Comparison of ENCODE assay signal across 11 cellular contexts in the genomic region with DNA sequence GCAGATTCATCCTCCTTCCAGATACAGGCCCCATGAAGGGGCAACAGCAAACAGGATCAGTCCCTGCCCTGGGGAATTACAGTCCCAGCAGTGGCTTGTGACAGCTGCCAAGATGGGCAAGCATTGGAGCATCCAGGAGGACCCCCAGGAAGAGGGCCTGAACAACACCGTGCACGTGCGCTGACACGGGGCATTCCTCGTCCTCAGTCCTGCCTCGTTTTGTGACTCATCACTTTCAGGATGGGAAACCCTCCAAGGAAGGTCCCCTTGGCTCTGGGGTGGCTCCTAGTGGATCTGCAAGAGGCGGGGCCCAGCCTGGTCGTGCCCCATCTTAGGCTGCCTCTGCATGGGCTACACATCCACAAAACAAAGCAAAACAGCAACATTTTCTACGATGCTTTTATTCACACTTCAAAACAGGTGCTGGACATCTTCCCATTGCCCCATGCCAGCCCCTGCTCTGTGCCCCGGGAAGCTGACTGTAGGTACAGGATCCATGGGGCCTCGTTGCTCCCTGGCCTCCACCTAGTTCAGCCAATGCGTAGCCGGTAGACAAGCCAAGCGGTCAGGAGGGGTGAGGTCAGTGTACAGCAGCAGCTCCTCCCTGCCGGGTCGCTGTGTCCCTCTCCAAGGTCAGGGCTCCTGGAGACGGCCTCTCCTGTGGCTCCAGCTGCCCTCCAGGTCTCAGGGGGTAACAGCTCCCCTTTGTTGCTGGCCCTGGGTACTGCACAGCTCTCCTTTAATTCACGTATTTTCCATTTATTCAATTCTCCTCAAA. TPM values are rescaled to one million over a fixed set of nuclear protein-coding genes. Genes with fewer than 3 reads are reported as not detected.
A peak's percentile ranks its signal among the peaks of the same experiment; 100 is the strongest.
DNase-seq lines count a peak whose midpoint lies in the region; ATAC-seq and TF ChIP-seq lines count a peak whose summit lies in the region.
"Had no signal": no experiment of that assay in that cellular context is flagged by ENCODE, and none has a peak within 500 bp of the region (broad histone marks: within the 10 kb centered on the region; RNA-seq: fewer than 3 reads in every experiment).

No MANE protein-coding gene starts in this region.

- H4K20me1 ChIP-seq in BLaER1 = no peaks in the 10 kb centered on the region

- peaks cover 4% of the 10 kb centered on the region for H3K36me3 Mint-ChIP-seq in nephron progenitor cell (ENCODE audit: low read depth)

- peaks cover 6% of the 10 kb centered on the region for H3K9me3 Mint-ChIP-seq in nephron progenitor cell

- H3K27ac ChIP-seq in BLaER1 = peak overlapping the region; percentile 99
- no peak overlapping the region for H3K27ac ChIP-seq in caudate nucleus (ENCODE audit: low read depth, low read length)
- H3K27ac ChIP-seq: HL-60 had no signal

- TF ChIP-seq CTCF in nephron progenitor cell (IDR thresholded peaks at IDR 0.05) = no peak

- DNase-seq in LHCN-M2 (ENCODE audit: low read depth) = peak; percentile 57
- DNase-seq in dermis blood vessel endothelial cell = peak; percentile 30
- no peak for DNase-seq in nephron progenitor cell
- DNase-seq in stimulated activated CD4-positive, alpha-beta T cell treated with anti-CD3 and anti-CD28 coated beads, Interleukin-1b, Interleukin-23, amount 100 ng/mL, for 48 hours = no peak
- DNase-seq in activated CD8-positive, alpha-beta memory T cell treated with anti-CD3 and anti-CD28 coated beads for 24 hours = no peak
- DNase-seq in caudate nucleus (lab: John Stamatoyannopoulos, UW) = no peak
- DNase-seq: activated CD4-positive, alpha-beta T cell treated with anti-CD3 and anti-CD28 coated beads for 1 hour; NCI-H524 had no signal

- no peaks in the 10 kb centered on the region for H3K27me3 ChIP-seq in BLaER1

- no peaks in the 10 kb centered on the region for H3K9me3 ChIP-seq in BLaER1

- peak overlapping the region; percentile 42 for H3K4me3 Mint-ChIP-seq in nephron progenitor cell

- peak overlapping the region; percentile 96 for H3K4me2 ChIP-seq in BLaER1

- no peaks in the 10 kb centered on the region for H3K36me3 ChIP-seq in BLaER1

- peak overlapping the region; percentile 67; the same call in 1 of the 2 replicates for H3K4me3 ChIP-seq in BLaER1

- H3K27me3 Mint-ChIP-seq in nephron progenitor cell (ENCODE audit: low read depth, poor library complexity) = peaks cover 33% of the 10 kb centered on the region

- no peak overlapping the region for H3K27ac Mint-ChIP-seq in nephron progenitor cell

- H3K9ac ChIP-seq in BLaER1 = peak overlapping the region; percentile 82; the same call in 1 of the 2 replicates

- peaks cover 61% of the 10 kb centered on the region for H3K4me1 Mint-ChIP-seq in nephron progenitor cell

- H3K4me1 ChIP-seq in BLaER1 = peaks cover 80% of the 10 kb centered on the region

- ATAC-seq in HG02571 (IDR thresholded peaks at IDR 0.05; ENCODE audit: unreplicated experiment) = no peak

RNA-seq across cellular contexts. Expression of a gene that starts 32.3 kb away (rescaled TPM):
- total RNA-seq in LHCN-M2 (2014; rRNA removed) (6,893 and 8,596 TPM in 2 replicates), dermis blood vessel endothelial cell (6,291 and 7,288 TPM in 2 replicates)
- 8,200 TPM for polyA plus RNA-seq in LHCN-M2 (2012)

RNA-seq across cellular contexts. Expression of a gene that starts 47.8 kb away (rescaled TPM):
- total RNA-seq in LHCN-M2 (2014; rRNA removed) (0.26 and 0.29 TPM in 2 replicates), dermis blood vessel endothelial cell (0.42 and 1.0 TPM in 2 replicates)
- 0.70 TPM for polyA plus RNA-seq in LHCN-M2 (2012)

Comparison
In these comparisons a context has a peak if more than half of its experiments do, and no peak if none do; other contexts are left out.
1. DNase-seq: peak in LHCN-M2 (single experiment) and dermis blood vessel endothelial cell (single experiment); none in nephron progenitor cell (single experiment), stimulated activated CD4-positive, alpha-beta T cell treated with anti-CD3 and anti-CD28 coated beads, Interleukin-1b, Interleukin-23, amount 100 ng/mL, for 48 hours (single experiment), activated CD8-positive, alpha-beta memory T cell treated with anti-CD3 and anti-CD28 coated beads for 24 hours (single experiment) and caudate nucleus (0 of 61).